8 cellular contexts compared by ENCODE assay signal in the genomic region with DNA sequence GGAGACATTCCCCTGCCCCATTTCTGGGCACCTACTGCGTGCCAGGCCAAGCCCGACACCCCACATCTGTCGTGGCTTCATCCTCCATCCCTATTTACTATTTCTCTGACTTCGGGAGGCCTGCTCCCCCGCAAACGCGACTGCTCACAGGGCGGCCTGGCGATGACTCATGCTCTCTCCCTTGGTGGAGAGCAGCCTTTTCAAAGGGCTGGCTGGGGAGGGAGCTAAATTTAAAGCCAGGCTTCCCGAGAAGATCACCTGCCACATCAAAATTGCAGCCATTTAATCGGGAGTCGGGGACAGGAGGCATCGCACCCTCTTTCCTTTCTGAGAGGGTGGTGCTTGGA. TPM values are rescaled to one million over a fixed set of nuclear protein-coding genes. Genes with fewer than 3 reads are reported as not detected.
DNase-seq lines count a peak whose midpoint lies in the region; ATAC-seq and TF ChIP-seq lines count a peak whose summit lies in the region.

No MANE protein-coding gene starts in this region.

- no peaks in the 10 kb centered on the region for H3K36me3 ChIP-seq in HUES6 (ENCODE audit: control insufficient read depth, insufficient read depth, low read length)
- H3K36me3 ChIP-seq in adrenal gland (replicated peaks in 1 of 2), result no peaks in the 10 kb centered on the region
- H3K36me3 ChIP-seq in SJCRH30, result no peaks in the 10 kb centered on the region

- 11 to 25% (median 21%) methylated on average over 7 to 13 of the region's 13 CpGs for WGBS in adrenal gland, 4 donors

- H3K27me3 ChIP-seq in HUES6 (ENCODE audit: control insufficient read depth, insufficient read depth, low read length), result peaks cover 38% of the 10 kb centered on the region
- peaks cover 8% of the 10 kb centered on the region for H3K27me3 ChIP-seq in adrenal gland
- H3K27me3 ChIP-seq in SJCRH30, result 0 out of 2 replicates have a peak, but pooled peaks cover 4% of the 10 kb centered on the region

- DNase-seq in COLO829 (ENCODE audit: low spot score) (peak; percentile 50), adrenal gland (peak; percentile 37 to 64 (median 48)), left kidney (ENCODE audit: low read depth, low spot score) (peak; percentile 68), DMS114 treated with DMSO at 0.1 percent for 48 hours (lab: John Stamatoyannopoulos, UW; ENCODE audit: unreplicated experiment) (no peak), SJCRH30 (no peak)

- no peaks in the 10 kb centered on the region for H3K9me3 ChIP-seq in HUES6 (ENCODE audit: control insufficient read depth, insufficient read depth, low read depth, low read length)
- H3K9me3 ChIP-seq in adrenal gland (replicated peaks in 1 of 3), result no peaks in the 10 kb centered on the region
- no peaks in the 10 kb centered on the region for H3K9me3 ChIP-seq in SJCRH30 (replicated peaks)

- no peak for TF ChIP-seq CTCF in adrenal gland (IDR thresholded peaks at IDR 0.05)

- TF ChIP-seq POLR2A in adrenal gland (IDR thresholded peaks at IDR 0.05), result no peak

- H3K4me1 ChIP-seq in HUES6 (ENCODE audit: control insufficient read depth, insufficient read depth, low read length), result peaks cover 26% of the 10 kb centered on the region
- no peaks in the 10 kb centered on the region for H3K4me1 ChIP-seq in adrenal gland (replicated peaks in 1 of 2)
- H3K4me1 ChIP-seq in SJCRH30, result no peaks in the 10 kb centered on the region

- intact Hi-C loops in adrenal gland (cut with DNase I), result no loop called here

- H3K9ac ChIP-seq in HUES6 (ENCODE audit: low read length), result no peak overlapping the region

- no peak overlapping the region for H3K27ac ChIP-seq in HUES6 (ENCODE audit: low read depth, low read length)
- no peak overlapping the region for H3K27ac ChIP-seq in adrenal gland
- no peak overlapping the region for H3K27ac ChIP-seq in SJCRH30

- peak overlapping the region; percentile 27 for H3K4me3 ChIP-seq in HUES6 (ENCODE audit: low read depth, low read length)
- no peak overlapping the region for H3K4me3 ChIP-seq in adrenal gland
- no peak overlapping the region for H3K4me3 ChIP-seq in SJCRH30

- ATAC-seq in GM18498 (IDR thresholded peaks at IDR 0.05; ENCODE audit: unreplicated experiment) (no peak), GM18520 (IDR thresholded peaks at IDR 0.05; ENCODE audit: unreplicated experiment) (no peak)

RNA-seq across cellular contexts. Expression of a gene that starts 24.9 kb away (rescaled TPM):
- total RNA-seq in adrenal gland, result 1 to 10 TPM in 5 of 8 donors, under 1 TPM in 3; 0.43 to 2.2 (median 1.2) TPM
- polyA plus RNA-seq in adrenal gland, result 1 to 10 TPM in 2 of 3 donors, under 1 TPM in 1; 0.71 to 2.4 (median 1.0) TPM
- not detected in 2 replicates for total RNA-seq in SJCRH30 (2014; rRNA removed; shearing (Covaris generic))

Comparison
In these comparisons a context has a peak if more than half of its experiments do, and no peak if none do; other contexts are left out.
1. DNase-seq: peak in COLO829 (single experiment), adrenal gland (7 of 7) and left kidney (single experiment); none in DMS114 treated with DMSO at 0.1 percent for 48 hours (single experiment) and SJCRH30 (0 of 2).